ENCODE assay signal across 8 cellular contexts in genomic region chr1:192580351-192580962, GRCh38.
DNase-seq lines count a peak whose midpoint lies in the region; ATAC-seq and TF ChIP-seq lines count a peak whose summit lies in the region.

No MANE protein-coding gene starts in this region.

- H3K27ac ChIP-seq in VCaP: no peak overlapping the region

- peak; percentile 30 for ATAC-seq in GM19372 (IDR thresholded peaks at IDR 0.05; ENCODE audit: low read depth, unreplicated experiment)

- DNase-seq in DMS 273 (lab: John Stamatoyannopoulos, UW; ENCODE audit: unreplicated experiment) (peak; percentile 3), DMS 273 treated with DMSO at 0.1 percent for 48 hours (lab: John Stamatoyannopoulos, UW) (no peak), HPDE6-E6E7 (ENCODE audit: extremely low spot score) (peak; percentile 37), glomerular visceral epithelial cell (ENCODE audit: extremely low spot score) (peak; percentile 61), smooth muscle cell of the brain vasculature (ENCODE audit: low read depth, low spot score) (peak; percentile 47), NK-92 (lab: John Stamatoyannopoulos, UW; ENCODE audit: unreplicated experiment) (no peak)

- peak; percentile 61 for TF ChIP-seq CTCF in VCaP (conservative IDR thresholded peaks at IDR 0.05)

Comparison
In these comparisons a context has a peak if more than half of its experiments do, and no peak if none do; other contexts are left out.
1. DNase-seq: peak in DMS 273 (single experiment), HPDE6-E6E7 (single experiment), glomerular visceral epithelial cell (single experiment) and smooth muscle cell of the brain vasculature (single experiment); none in DMS 273 treated with DMSO at 0.1 percent for 48 hours (single experiment) and NK-92 (single experiment).